In genomic region chr5:113027015-113027414, GRCh38 we compare ENCODE assay signal across 1 cellular context.
TF ChIP-seq lines count a peak whose summit lies in the region.

No MANE protein-coding gene starts in this region.

TF ChIP-seq in WTC11, 78 proteins besides CTCF, POLR2A, EP300 and RAD21 (continued from another document):
- TF ChIP-seq ETV6 (CRISPR knock-in tag; IDR thresholded peaks at IDR 0.05) = no peak
- no peak for TF ChIP-seq FOXP4 (CRISPR knock-in tag; IDR thresholded peaks at IDR 0.05)
- TF ChIP-seq ZNF425 (CRISPR knock-in tag; conservative IDR thresholded peaks at IDR 0.05) = no peak
- no peak for TF ChIP-seq GABPB1 (CRISPR knock-in tag; IDR thresholded peaks at IDR 0.05)
- TF ChIP-seq OVOL2 (CRISPR knock-in tag; IDR thresholded peaks at IDR 0.05; ENCODE audit: borderline replicate concordance) = no peak
- TF ChIP-seq TCF7 (CRISPR knock-in tag; IDR thresholded peaks at IDR 0.05; ENCODE audit: low read depth) = no peak
- no peak for TF ChIP-seq ELF4 (CRISPR knock-in tag; IDR thresholded peaks at IDR 0.05; ENCODE audit: low read depth)
- TF ChIP-seq FOXJ3 (CRISPR knock-in tag; IDR thresholded peaks at IDR 0.05; ENCODE audit: borderline replicate concordance) = no peak
